In the genomic region with DNA sequence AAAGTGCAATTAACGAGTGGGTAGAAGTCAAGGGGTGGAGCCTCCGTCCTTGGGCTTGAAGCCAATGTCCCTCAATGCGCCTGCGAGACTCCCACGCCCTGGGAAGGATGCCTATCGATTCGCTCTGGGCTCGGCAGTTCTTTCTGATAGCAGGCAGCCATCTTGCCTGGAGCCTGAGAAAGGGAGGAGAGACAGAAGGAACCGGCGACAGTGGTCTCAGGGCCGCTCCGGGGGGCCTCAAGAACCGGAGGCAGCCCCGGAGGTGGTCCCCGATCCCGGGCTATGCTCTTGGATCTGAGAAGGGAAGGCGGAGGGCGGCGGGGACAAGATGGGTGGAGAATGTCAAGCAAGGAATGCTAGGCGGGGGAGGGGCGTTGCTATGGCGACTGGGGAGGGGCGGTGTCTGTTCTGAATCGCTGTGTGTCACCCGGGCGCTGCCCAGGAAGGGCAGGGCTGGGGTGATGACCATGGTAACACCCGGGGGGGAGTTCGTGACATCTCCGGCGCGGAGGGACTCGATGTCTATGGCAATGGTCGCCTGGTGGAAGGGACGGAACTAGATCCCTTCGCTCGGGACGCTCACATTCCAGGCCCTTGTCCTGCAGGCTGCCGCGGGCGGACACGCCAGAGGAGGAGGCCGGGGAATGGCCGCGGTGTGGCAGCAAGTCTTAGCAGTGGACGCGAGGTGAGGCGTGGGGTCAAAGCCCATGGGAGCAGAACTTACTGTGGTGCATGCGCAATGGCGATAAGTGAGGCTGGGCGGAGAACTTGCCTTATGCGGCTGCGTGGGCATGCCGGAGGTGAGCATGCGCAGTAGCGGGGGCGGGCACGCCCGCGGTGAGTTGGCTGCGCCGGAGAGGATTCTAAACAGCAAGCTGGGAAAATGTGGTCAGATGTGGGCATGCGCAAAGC, we compare ENCODE assay signal across 1 cellular context.
TF ChIP-seq lines count a peak whose summit lies in the region.

Gene WDR13, plus strand, starts transcription at position 140 of the 912 bp plus-strand sequence. Its CDS starts 505 bp downstream, at position 645.

TF ChIP-seq in HepG2, 621 proteins besides CTCF, POLR2A, EP300 and RAD21 (continued from another document):
- TF ChIP-seq HMGXB3 (CRISPR knock-in tag; IDR thresholded peaks at IDR 0.05; ENCODE audit: borderline replicate concordance) (no peak), KDM1A (CRISPR knock-in tag; IDR thresholded peaks at IDR 0.05) (no peak), NR1H2 (CRISPR knock-in tag; IDR thresholded peaks at IDR 0.05; ENCODE audit: borderline replicate concordance, low read depth) (no peak), CENPX (CRISPR knock-in tag; IDR thresholded peaks at IDR 0.05) (no peak), SNAPC2 (CRISPR knock-in tag; IDR thresholded peaks at IDR 0.05) (no peak), PLRG1 (conservative IDR thresholded peaks at IDR 0.05) (no peak), FUBP1 (CRISPR knock-in tag; IDR thresholded peaks at IDR 0.05; ENCODE audit: borderline replicate concordance) (no peak), CAMTA2 (CRISPR knock-in tag; IDR thresholded peaks at IDR 0.05; ENCODE audit: borderline replicate concordance) (no peak), WIZ (CRISPR knock-in tag; IDR thresholded peaks at IDR 0.05) (no peak), MAX (IDR thresholded peaks at IDR 0.05) (peak; percentile 42; the same call in 1 of the 2 replicates), HMGXB4 (CRISPR knock-in tag; IDR thresholded peaks at IDR 0.05; ENCODE audit: borderline replicate concordance in 1 of 2, low read depth in 1 of 2) (peak; percentile 19 to 37; a peak in 1 of 4 replicates), ZBTB34 (CRISPR knock-in tag; IDR thresholded peaks at IDR 0.05) (no peak), KLF12 (CRISPR knock-in tag; IDR thresholded peaks at IDR 0.05; ENCODE audit: borderline replicate concordance) (no peak)
- TF ChIP-seq, protein P1, sequence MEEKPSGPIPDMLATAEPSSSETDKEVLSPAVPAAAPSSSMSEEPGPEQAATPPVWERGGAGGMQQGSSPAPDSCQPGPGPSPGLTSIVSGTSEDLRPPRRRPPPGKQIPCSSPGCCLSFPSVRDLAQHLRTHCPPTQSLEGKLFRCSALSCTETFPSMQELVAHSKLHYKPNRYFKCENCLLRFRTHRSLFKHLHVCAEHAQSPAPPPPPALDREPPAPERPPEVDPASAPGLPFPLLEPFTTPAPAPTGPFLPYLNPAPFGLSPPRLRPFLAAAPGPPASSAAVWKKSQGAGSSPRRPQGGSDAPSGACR (CRISPR knock-in tag; IDR thresholded peaks at IDR 0.05): no peak
- TF ChIP-seq, protein P2, sequence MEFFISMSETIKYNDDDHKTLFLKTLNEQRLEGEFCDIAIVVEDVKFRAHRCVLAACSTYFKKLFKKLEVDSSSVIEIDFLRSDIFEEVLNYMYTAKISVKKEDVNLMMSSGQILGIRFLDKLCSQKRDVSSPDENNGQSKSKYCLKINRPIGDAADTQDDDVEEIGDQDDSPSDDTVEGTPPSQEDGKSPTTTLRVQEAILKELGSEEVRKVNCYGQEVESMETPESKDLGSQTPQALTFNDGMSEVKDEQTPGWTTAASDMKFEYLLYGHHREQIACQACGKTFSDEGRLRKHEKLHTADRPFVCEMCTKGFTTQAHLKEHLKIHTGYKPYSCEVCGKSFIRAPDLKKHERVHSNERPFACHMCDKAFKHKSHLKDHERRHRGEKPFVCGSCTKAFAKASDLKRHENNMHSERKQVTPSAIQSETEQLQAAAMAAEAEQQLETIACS (CRISPR knock-in tag; IDR thresholded peaks at IDR 0.05): no peak
